ENCODE assay signal across 12 cellular contexts in genomic region chr21:36430841-36431240, GRCh38. TPM values are rescaled to one million over a fixed set of nuclear protein-coding genes. Genes with fewer than 3 reads are reported as not detected.
A peak's percentile ranks its signal among the peaks of the same experiment; 100 is the strongest.
DNase-seq lines count a peak whose midpoint lies in the region; ATAC-seq and TF ChIP-seq lines count a peak whose summit lies in the region.
"Had no signal": no experiment of that assay in that cellular context is flagged by ENCODE, and none has a peak within 500 bp of the region (broad histone marks: within the 10 kb centered on the region; RNA-seq: fewer than 3 reads in every experiment).

No MANE protein-coding gene starts in this region.

- peak overlapping the region; percentile 90 for H2BK5ac ChIP-seq in trophoblast cell (ENCODE audit: low read depth, low read length, poor library complexity)

- H3K4me1 ChIP-seq in RWPE2 (ENCODE audit: insufficient read depth, poor library complexity, severe bottlenecking) (peaks cover 27% of the 10 kb centered on the region), trophoblast cell (ENCODE audit: control insufficient read depth in 1 of 2, insufficient read depth in 2 of 2, low read length in 2 of 2) (peaks cover 13 to 18% of the 10 kb centered on the region in 2 experiments)

- H3K36me3 ChIP-seq in RWPE2 (ENCODE audit: low read depth) (no peaks in the 10 kb centered on the region), trophoblast cell (ENCODE audit: control insufficient read depth in 1 of 2, insufficient read depth in 2 of 2, low read length in 2 of 2) (no peaks in the 10 kb centered on the region)

- no peaks in the 10 kb centered on the region for H3K9me3 ChIP-seq in RWPE2 (ENCODE audit: severe bottlenecking)
- no peaks in the 10 kb centered on the region for H3K9me3 ChIP-seq in trophoblast cell (ENCODE audit: insufficient read depth, low read depth, low read length)

- peak overlapping the region; percentile 67 for H4K8ac ChIP-seq in trophoblast cell (ENCODE audit: low read depth, low read length)

- H2BK12ac ChIP-seq in trophoblast cell (ENCODE audit: low read length), result peak overlapping the region; percentile 55

- H2AK5ac ChIP-seq in trophoblast cell (ENCODE audit: low read length), result peak overlapping the region; percentile 60

- in situ Hi-C loops in Caki2 (cut with HindIII; ENCODE audit: low pct_unique_long_range_greater_than_20kb, low sequenced_read_pairs), result no loop called here

- H3K4me3 ChIP-seq in RWPE2 (ENCODE audit: severe bottlenecking) (peak overlapping the region; percentile 26), epithelial cell of esophagus (ENCODE audit: low read length) (no peak overlapping the region), trophoblast cell (ENCODE audit: low read depth, low read length) (no peak overlapping the region)

- H3K27me3 ChIP-seq in RWPE2 (ENCODE audit: insufficient read depth, poor library complexity, severe bottlenecking) (no peaks in the 10 kb centered on the region), trophoblast cell (ENCODE audit: insufficient read depth, low read length) (no peaks in the 10 kb centered on the region)

- H3K18ac ChIP-seq in trophoblast cell (ENCODE audit: low read length), result peak overlapping the region; percentile 49

- no CpG with 5 or more reads among the region's 4 CpGs for WGBS in trophoblast cell (ENCODE audit: extremely low coverage, insufficient coverage, insufficient read length)

- peak overlapping the region; percentile 70 for H3K14ac ChIP-seq in trophoblast cell (ENCODE audit: low read length)

- no peak for TF ChIP-seq CTCF in RWPE2 (IDR thresholded peaks at IDR 0.05; ENCODE audit: poor library complexity, severe bottlenecking)
- no peak for TF ChIP-seq CTCF in epithelial cell of esophagus (IDR thresholded peaks at IDR 0.05; ENCODE audit: insufficient read depth, low read depth, low read length, missing control alignments)

- H4K12ac ChIP-seq in trophoblast cell (ENCODE audit: low read depth, low read length), result no peak overlapping the region

- H2AFZ ChIP-seq in trophoblast cell (ENCODE audit: insufficient read depth, low read length, poor library complexity), result no peak overlapping the region

- H4K91ac ChIP-seq in trophoblast cell (ENCODE audit: low read depth, low read length), result peak overlapping the region; percentile 81

- H3K4ac ChIP-seq in trophoblast cell (ENCODE audit: low read depth, low read length), result peak overlapping the region; percentile 66

- H3K79me1 ChIP-seq in trophoblast cell (ENCODE audit: low read length), result peaks cover 9% of the 10 kb centered on the region

- peak overlapping the region; percentile 68 for H2BK120ac ChIP-seq in trophoblast cell (ENCODE audit: insufficient read depth, low read length, poor library complexity)

- ATAC-seq in RWPE2 (ENCODE audit: low read depth), result no peak
- no peak for ATAC-seq in GM21717 (IDR thresholded peaks at IDR 0.05; ENCODE audit: unreplicated experiment)

- H3K9ac ChIP-seq in trophoblast cell (ENCODE audit: low read length), result no peak overlapping the region

- H3K23ac ChIP-seq in trophoblast cell (ENCODE audit: low read length), result peak overlapping the region; percentile 66

- peak overlapping the region; percentile 91 for H3K27ac ChIP-seq in RWPE2 (ENCODE audit: poor library complexity, severe bottlenecking)
- peak overlapping the region; percentile 66 for H3K27ac ChIP-seq in trophoblast cell (ENCODE audit: low read depth, low read length)

- no peaks in the 10 kb centered on the region for H3K79me2 ChIP-seq in trophoblast cell (ENCODE audit: control insufficient read depth, insufficient read depth, low read length, poor library complexity)

- no peak overlapping the region for H3K4me2 ChIP-seq in trophoblast cell (ENCODE audit: low read length)

- peak; percentile 44 for DNase-seq in Caki2 (ENCODE audit: low read depth)
- DNase-seq in RWPE2 (ENCODE audit: low spot score), result no peak
- DNase-seq in epithelial cell of esophagus (ENCODE audit: low read depth), result peak; percentile 41
- no peak for DNase-seq in trophoblast cell
- DNase-seq in stimulated activated CD4-positive, alpha-beta T cell treated with anti-CD3 and anti-CD28 coated beads, Interleukin-1b, Interleukin-23, amount 100 ng/mL, for 48 hours, result no peak
- DNase-seq in stimulated activated CD4-positive, alpha-beta T cell treated with anti-CD3 and anti-CD28 coated beads, Interleukin-2, amount 100 ng/mL, for 24 hours, result no peak
- no peak for DNase-seq in COLO829 (ENCODE audit: low spot score)
- DNase-seq: DMS79, H9, NCI-H187 had no signal

RNA-seq across cellular contexts. Expression of gene CHAF1B, which starts 45.6 kb away (rescaled TPM):
- total RNA-seq in Caki2 (2014; rRNA removed; shearing (Covaris generic); ENCODE audit: low replicate concordance), result 15.7 and 42.1 TPM in 2 replicates
- polyA plus RNA-seq in trophoblast cell (2013), result 7.7 and 8.0 TPM in 2 replicates

RNA-seq across cellular contexts. Expression of gene CLDN14, which starts 49.1 kb away (rescaled TPM):
- total RNA-seq in Caki2 (2014; rRNA removed; shearing (Covaris generic); ENCODE audit: low replicate concordance), result 4.6 TPM in 1 of 2 replicates, not detected in the other
- 0.06 and 0.10 TPM in 2 replicates for polyA plus RNA-seq in trophoblast cell (2013)
- total RNA-seq: activated CD8-positive, alpha-beta memory T cell treated with anti-CD3 and anti-CD28 coated beads for 36 hours; H9 had no signal

Comparison
In these comparisons a context has a peak if more than half of its experiments do, and no peak if none do; other contexts are left out.
1. DNase-seq: peak in Caki2 (single experiment) and epithelial cell of esophagus (single experiment); none in RWPE2 (single experiment), trophoblast cell (0 of 2), stimulated activated CD4-positive, alpha-beta T cell treated with anti-CD3 and anti-CD28 coated beads, Interleukin-1b, Interleukin-23, amount 100 ng/mL, for 48 hours (single experiment), stimulated activated CD4-positive, alpha-beta T cell treated with anti-CD3 and anti-CD28 coated beads, Interleukin-2, amount 100 ng/mL, for 24 hours (0 of 2) and COLO829 (single experiment).